ENCODE assay signal across 8 cellular contexts in the genomic region with DNA sequence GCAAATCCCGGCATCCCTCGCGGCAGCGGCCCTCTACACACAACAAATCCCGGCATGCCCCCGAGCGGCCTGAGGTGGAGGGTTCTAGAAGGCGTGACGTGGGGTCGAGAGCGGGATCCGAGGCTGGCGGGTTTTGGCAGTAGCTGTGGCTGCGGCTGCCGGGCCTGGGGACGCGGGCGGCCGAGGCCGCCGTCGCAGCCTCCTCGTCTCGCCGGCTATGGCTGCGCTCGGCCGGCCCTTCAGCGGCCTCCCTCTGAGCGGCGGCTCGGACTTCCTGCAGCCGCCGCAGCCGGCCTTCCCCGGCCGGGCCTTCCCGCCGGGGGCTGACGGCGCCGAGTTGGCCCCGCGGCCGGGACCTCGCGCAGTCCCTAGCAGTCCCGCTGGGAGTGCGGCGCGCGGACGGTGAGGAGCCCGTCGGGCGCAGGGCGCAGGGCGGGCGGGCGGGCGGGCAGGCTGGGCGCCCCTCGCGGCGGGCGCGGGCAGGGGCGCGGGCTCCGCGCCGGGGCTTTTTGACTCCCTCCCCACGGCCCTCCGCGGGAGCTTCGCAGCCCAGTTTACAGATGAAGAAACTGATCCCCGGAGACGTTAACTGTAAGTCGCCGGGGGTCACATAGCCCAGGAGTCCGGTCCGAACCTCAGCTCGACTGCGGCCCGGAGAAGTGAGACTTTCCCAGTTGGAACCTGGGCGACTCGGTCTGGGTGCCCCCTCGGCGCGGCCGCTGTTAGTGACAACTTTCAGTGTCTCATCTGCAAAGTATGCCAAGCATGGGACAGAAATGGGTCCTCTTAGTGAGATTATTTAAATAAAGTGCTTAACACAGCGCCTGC. TPM values are rescaled to one million over a fixed set of nuclear protein-coding genes. Genes with fewer than 3 reads are reported as not detected.
DNase-seq lines count a peak whose midpoint lies in the region; ATAC-seq and TF ChIP-seq lines count a peak whose summit lies in the region.

A gene with protein sequence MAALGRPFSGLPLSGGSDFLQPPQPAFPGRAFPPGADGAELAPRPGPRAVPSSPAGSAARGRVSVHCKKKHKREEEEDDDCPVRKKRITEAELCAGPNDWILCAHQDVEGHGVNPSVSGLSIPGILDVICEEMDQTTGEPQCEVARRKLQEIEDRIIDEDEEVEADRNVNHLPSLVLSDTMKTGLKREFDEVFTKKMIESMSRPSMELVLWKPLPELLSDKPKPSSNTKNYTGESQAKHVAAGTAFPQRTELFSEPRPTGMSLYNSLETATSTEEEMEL (plus strand): TSS at position 63 of the 828 bp plus-strand sequence. CDS start 155 bp downstream, at position 218.

- peak; percentile 87 for ATAC-seq in GM21619 (IDR thresholded peaks at IDR 0.05; ENCODE audit: unreplicated experiment)

- H3K27me3 ChIP-seq in mucosa of rectum (ENCODE audit: control insufficient read depth in 2 of 2, insufficient read depth in 2 of 2, low read length in 2 of 2): no peaks in the 10 kb centered on the region

- peak within 1 kb of the TSS; percentile 90 for H3K4me3 ChIP-seq in Jurkat, Clone E6-1 (ENCODE audit: low read length)
- H3K4me3 ChIP-seq in epithelial cell of proximal tubule (ENCODE audit: low read depth, low read length) (peak within 1 kb of the TSS; percentile 96), mucosa of rectum (ENCODE audit: low read length in 2 of 2) (peak within 1 kb of the TSS; percentile 92 to 93)

- H3K36me3 ChIP-seq in mucosa of rectum (ENCODE audit: control insufficient read depth in 2 of 2, insufficient read depth in 2 of 2, low read length in 2 of 2): peaks cover 4 to 6% of the 10 kb centered on the region in 2 donors

- DNase-seq in DMS53 treated with DMSO at 0.1 percent for 48 hours (lab: John Stamatoyannopoulos, UW; ENCODE audit: unreplicated experiment): peak; percentile 38
- peak; percentile 96 for DNase-seq in Jurkat, Clone E6-1 (ENCODE audit: low read depth, low spot score)
- DNase-seq in OCI-M2 (lab: John Stamatoyannopoulos, UW; ENCODE audit: unreplicated experiment): peak; percentile 49
- DNase-seq in activated T-cell treated with anti-CD3 and anti-CD28 coated beads, Interleukin-2, amount 50 U/mL, for 1 hour: peak; percentile 91
- DNase-seq in epithelial cell of proximal tubule (ENCODE audit: low read depth): peak; percentile 66
- peak; percentile 84 to 87 for DNase-seq in stimulated activated CD8-positive, alpha-beta memory T cell treated with anti-CD3 and anti-CD28 coated beads, Interleukin-4, amount 100 ng/mL, for 4 hours (ENCODE audit: low read depth in 2 of 2, low spot score in 1 of 2)

- no peak for TF ChIP-seq CTCF in epithelial cell of proximal tubule (conservative IDR thresholded peaks at IDR 0.05; ENCODE audit: low read depth, low read length)

- peaks cover 3 to 12% of the 10 kb centered on the region in 2 donors for H3K4me1 ChIP-seq in mucosa of rectum (ENCODE audit: control insufficient read depth in 2 of 2, insufficient read depth in 2 of 2, low read length in 2 of 2)

- no peaks in the 10 kb centered on the region for H3K9me3 ChIP-seq in mucosa of rectum (ENCODE audit: control insufficient read depth in 2 of 2, low read length in 2 of 2)

- H3K27ac ChIP-seq in mucosa of rectum (ENCODE audit: low read depth in 2 of 2, low read length in 2 of 2): peak within 1 kb of the TSS; percentile 91 to 92

- H3K9ac ChIP-seq in mucosa of rectum (ENCODE audit: low read depth in 1 of 2, low read length in 2 of 2): peak within 1 kb of the TSS; percentile 88 to 98

RNA-seq across cellular contexts. Expression of the gene that starts here (rescaled TPM):
- 28.7 TPM for polyA plus RNA-seq in Jurkat, Clone E6-1 (2012; ENCODE audit: insufficient read depth, insufficient read length)
- 17.1 and 20.9 TPM in 2 replicates for total RNA-seq in epithelial cell of proximal tubule

Comparison
In these comparisons a context has a peak if more than half of its experiments do, and no peak if none do; other contexts are left out.
1. Peak in every context shown above with its lines: DNase-seq, ATAC-seq, H3K4me3 ChIP-seq and H3K27ac ChIP-seq.
2. DNase-seq: peak in every context shown above with its lines; median percentile 96 in Jurkat, Clone E6-1; 91 in activated T-cell treated with anti-CD3 and anti-CD28 coated beads, Interleukin-2, amount 50 U/mL, for 1 hour; 86 in stimulated activated CD8-positive, alpha-beta memory T cell treated with anti-CD3 and anti-CD28 coated beads, Interleukin-4, amount 100 ng/mL, for 4 hours; 66 in epithelial cell of proximal tubule; 49 in OCI-M2; 38 in DMS53 treated with DMSO at 0.1 percent for 48 hours.